In genomic region chr19:16520074-16520973, GRCh38 we compare ENCODE assay signal across 20 cellular contexts. TPM values are rescaled to one million over a fixed set of nuclear protein-coding genes. Genes with fewer than 3 reads are reported as not detected.
"Had no signal": no experiment of that assay in that cellular context is flagged by ENCODE, and none has a peak within 500 bp of the region (broad histone marks: within the 10 kb centered on the region; RNA-seq: fewer than 3 reads in every experiment).

No MANE protein-coding gene starts in this region.

- H3K27ac ChIP-seq: brain microvascular endothelial cell, pancreas, upper lobe of left lung had no signal

- H3K27me3 ChIP-seq: brain microvascular endothelial cell, pancreas, upper lobe of left lung had no signal

- H3K9me3 Mint-ChIP-seq: dendritic cell treated with granulocyte-macrophage colony-stimulating factor and Interleukin-4, amounts not matched to agents 40 ng/mL and 50 ng/mL, for 4 days; effector memory CD8-positive, alpha-beta T cell; nephron; stimulated activated naive CD8-positive, alpha-beta T cell treated with anti-CD3 and anti-CD28 coated beads, Interleukin-15, Interleukin-2, amounts not matched to agents 100 ng/mL and 50 ng/mL, for 24 hours; T-cell had no signal

- ATAC-seq: effector memory CD8-positive, alpha-beta T cell; left ventricle myocardium superior; pancreas; T-cell had no signal

- H3K27me3 Mint-ChIP-seq: activated naive CD8-positive, alpha-beta T cell; dendritic cell treated with granulocyte-macrophage colony-stimulating factor and Interleukin-4, amounts not matched to agents 40 ng/mL and 50 ng/mL, for 4 days; effector memory CD8-positive, alpha-beta T cell; stimulated activated naive CD8-positive, alpha-beta T cell treated with anti-CD3 and anti-CD28 coated beads, Interleukin-15, Interleukin-2, amounts not matched to agents 100 ng/mL and 50 ng/mL, for 24 hours; T-cell had no signal

- H3K4me3 ChIP-seq: pancreas, upper lobe of left lung had no signal

- H3K9me3 ChIP-seq: pancreas, upper lobe of left lung had no signal

- H3K36me3 Mint-ChIP-seq: activated naive CD8-positive, alpha-beta T cell had no signal

- H3K27ac Mint-ChIP-seq: activated naive CD8-positive, alpha-beta T cell; dendritic cell treated with granulocyte-macrophage colony-stimulating factor and Interleukin-4, amounts not matched to agents 40 ng/mL and 50 ng/mL, for 4 days; nephron; stimulated activated naive CD8-positive, alpha-beta T cell treated with anti-CD3 and anti-CD28 coated beads, Interleukin-15, Interleukin-2, amounts not matched to agents 100 ng/mL and 50 ng/mL, for 24 hours; T-cell had no signal

- H3K4me1 ChIP-seq: pancreas, upper lobe of left lung had no signal

- DNase-seq: activated CD4-positive, alpha-beta T cell treated with anti-CD3 and anti-CD28 coated beads, Interleukin-2, amount 50 U/mL, for 1 hour; activated effector memory CD4-positive, alpha-beta T cell treated with Interleukin-2 at 50 U/mL for 16 hours; amygdala; brain microvascular endothelial cell; cerebellar nuclear complex; effector memory CD8-positive, alpha-beta T cell; erythroblast; left ventricle myocardium superior; mesenchymal stem cell; stimulated activated CD4-positive, alpha-beta T cell treated with anti-CD3 and anti-CD28 coated beads, Interleukin-4, amount 100 ng/mL, for 1 hour; stimulated activated CD8-positive, alpha-beta memory T cell treated with anti-CD3 and anti-CD28 coated beads, Interleukin-4, amount 100 ng/mL, for 48 hours; T-cell; upper lobe of left lung had no signal

- H3K4me3 Mint-ChIP-seq: activated naive CD8-positive, alpha-beta T cell; dendritic cell treated with granulocyte-macrophage colony-stimulating factor and Interleukin-4, amounts not matched to agents 40 ng/mL and 50 ng/mL, for 4 days; effector memory CD8-positive, alpha-beta T cell; nephron; stimulated activated naive CD8-positive, alpha-beta T cell treated with anti-CD3 and anti-CD28 coated beads, Interleukin-15, Interleukin-2, amounts not matched to agents 100 ng/mL and 50 ng/mL, for 24 hours; T-cell had no signal

- H3K4me1 Mint-ChIP-seq: nephron had no signal

RNA-seq across cellular contexts. Expression of gene CALR3, which starts 24.4 kb away (rescaled TPM):
- total RNA-seq: left ventricle myocardium superior, pancreas, T-cell, temporal lobe, upper lobe of left lung had no signal
- polyA plus RNA-seq: keratinocyte had no signal
